ENCODE assay signal across 2 cellular contexts in the genomic region with DNA sequence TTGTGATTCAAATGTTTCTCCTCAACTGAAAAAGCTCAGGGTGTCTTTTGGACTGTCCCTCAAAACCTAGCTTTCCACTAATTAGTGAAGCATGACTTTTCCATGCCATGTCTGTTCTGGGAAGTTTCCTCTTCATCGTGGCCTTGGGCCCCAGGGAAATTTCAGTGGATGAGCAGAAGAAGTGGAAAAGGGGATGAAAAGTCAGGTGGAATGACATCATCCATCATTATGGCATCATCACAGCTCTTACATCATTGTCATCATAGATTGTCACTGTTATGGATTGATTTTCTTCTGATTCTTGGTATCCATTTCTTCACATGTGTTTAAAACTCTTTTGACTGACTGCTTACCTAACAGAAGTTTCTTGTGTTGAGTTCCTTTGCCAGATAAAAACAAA.
TF ChIP-seq lines count a peak whose summit lies in the region.

No MANE protein-coding gene starts in this region.

TF ChIP-seq in HepG2, 621 proteins besides CTCF, POLR2A, EP300 and RAD21:
- TF ChIP-seq BCL6 (CRISPR knock-in tag; IDR thresholded peaks at IDR 0.05) (no peak), ZNF256 (CRISPR knock-in tag; conservative IDR thresholded peaks at IDR 0.05) (no peak), ZNF121 (CRISPR knock-in tag; IDR thresholded peaks at IDR 0.05) (no peak), IRX3 (CRISPR knock-in tag; IDR thresholded peaks at IDR 0.05; ENCODE audit: borderline replicate concordance, low read depth) (no peak), CREB1 (IDR thresholded peaks at IDR 0.05) (peak; percentile 69; the same call in 1 of the 2 replicates), CREB1 (CRISPR knock-in tag; IDR thresholded peaks at IDR 0.05) (no peak), ZBTB21 (CRISPR knock-in tag; IDR thresholded peaks at IDR 0.05) (0 out of 2 replicates have a peak, but pooled peaks have one; percentile 33), RCOR2 (CRISPR knock-in tag; IDR thresholded peaks at IDR 0.05) (no peak), ATF7 (IDR thresholded peaks at IDR 0.05) (peak; percentile 91), ATF7 (CRISPR knock-in tag; IDR thresholded peaks at IDR 0.05) (no peak)
- TF ChIP-seq, protein P1, sequence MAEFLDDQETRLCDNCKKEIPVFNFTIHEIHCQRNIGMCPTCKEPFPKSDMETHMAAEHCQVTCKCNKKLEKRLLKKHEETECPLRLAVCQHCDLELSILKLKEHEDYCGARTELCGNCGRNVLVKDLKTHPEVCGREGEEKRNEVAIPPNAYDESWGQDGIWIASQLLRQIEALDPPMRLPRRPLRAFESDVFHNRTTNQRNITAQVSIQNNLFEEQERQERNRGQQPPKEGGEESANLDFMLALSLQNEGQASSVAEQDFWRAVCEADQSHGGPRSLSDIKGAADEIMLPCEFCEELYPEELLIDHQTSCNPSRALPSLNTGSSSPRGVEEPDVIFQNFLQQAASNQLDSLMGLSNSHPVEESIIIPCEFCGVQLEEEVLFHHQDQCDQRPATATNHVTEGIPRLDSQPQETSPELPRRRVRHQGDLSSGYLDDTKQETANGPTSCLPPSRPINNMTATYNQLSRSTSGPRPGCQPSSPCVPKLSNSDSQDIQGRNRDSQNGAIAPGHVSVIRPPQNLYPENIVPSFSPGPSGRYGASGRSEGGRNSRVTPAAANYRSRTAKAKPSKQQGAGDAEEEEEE (CRISPR knock-in tag; IDR thresholded peaks at IDR 0.05; ENCODE audit: borderline replicate concordance), result no peak
- TF ChIP-seq, protein P2, sequence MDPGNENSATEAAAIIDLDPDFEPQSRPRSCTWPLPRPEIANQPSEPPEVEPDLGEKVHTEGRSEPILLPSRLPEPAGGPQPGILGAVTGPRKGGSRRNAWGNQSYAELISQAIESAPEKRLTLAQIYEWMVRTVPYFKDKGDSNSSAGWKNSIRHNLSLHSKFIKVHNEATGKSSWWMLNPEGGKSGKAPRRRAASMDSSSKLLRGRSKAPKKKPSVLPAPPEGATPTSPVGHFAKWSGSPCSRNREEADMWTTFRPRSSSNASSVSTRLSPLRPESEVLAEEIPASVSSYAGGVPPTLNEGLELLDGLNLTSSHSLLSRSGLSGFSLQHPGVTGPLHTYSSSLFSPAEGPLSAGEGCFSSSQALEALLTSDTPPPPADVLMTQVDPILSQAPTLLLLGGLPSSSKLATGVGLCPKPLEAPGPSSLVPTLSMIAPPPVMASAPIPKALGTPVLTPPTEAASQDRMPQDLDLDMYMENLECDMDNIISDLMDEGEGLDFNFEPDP (CRISPR knock-in tag; conservative IDR thresholded peaks at IDR 0.05), result no peak
- TF ChIP-seq, protein P3, sequence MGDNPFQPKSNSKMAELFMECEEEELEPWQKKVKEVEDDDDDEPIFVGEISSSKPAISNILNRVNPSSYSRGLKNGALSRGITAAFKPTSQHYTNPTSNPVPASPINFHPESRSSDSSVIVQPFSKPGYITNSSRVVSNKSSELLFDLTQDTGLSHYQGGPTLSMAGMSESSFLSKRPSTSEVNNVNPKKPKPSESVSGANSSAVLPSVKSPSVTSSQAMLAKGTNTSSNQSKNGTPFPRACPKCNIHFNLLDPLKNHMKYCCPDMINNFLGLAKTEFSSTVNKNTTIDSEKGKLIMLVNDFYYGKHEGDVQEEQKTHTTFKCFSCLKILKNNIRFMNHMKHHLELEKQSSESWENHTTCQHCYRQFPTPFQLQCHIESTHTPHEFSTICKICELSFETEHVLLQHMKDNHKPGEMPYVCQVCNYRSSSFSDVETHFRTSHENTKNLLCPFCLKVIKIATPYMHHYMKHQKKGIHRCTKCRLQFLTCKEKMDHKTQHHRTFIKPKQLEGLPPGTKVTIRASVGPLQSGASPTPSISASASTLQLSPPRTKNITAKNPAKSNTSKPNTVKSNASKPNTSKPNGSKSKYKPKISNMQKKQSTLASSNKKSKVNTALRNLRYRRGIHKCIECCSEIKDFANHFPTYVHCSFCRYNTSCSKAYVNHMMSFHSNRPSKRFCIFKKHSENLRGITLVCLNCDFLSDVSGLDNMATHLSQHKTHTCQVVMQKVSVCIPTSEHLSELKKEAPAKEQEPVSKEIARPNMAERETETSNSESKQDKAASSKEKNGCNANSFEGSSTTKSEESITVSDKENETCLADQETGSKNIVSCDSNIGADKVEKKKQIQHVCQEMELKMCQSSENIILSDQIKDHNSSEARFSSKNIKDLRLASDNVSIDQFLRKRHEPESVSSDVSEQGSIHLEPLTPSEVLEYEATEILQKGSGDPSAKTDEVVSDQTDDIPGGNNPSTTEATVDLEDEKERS (CRISPR knock-in tag; IDR thresholded peaks at IDR 0.05), result no peak

TF ChIP-seq in K562, 482 proteins besides CTCF, POLR2A, EP300 and RAD21:
- TF ChIP-seq, protein P4, sequence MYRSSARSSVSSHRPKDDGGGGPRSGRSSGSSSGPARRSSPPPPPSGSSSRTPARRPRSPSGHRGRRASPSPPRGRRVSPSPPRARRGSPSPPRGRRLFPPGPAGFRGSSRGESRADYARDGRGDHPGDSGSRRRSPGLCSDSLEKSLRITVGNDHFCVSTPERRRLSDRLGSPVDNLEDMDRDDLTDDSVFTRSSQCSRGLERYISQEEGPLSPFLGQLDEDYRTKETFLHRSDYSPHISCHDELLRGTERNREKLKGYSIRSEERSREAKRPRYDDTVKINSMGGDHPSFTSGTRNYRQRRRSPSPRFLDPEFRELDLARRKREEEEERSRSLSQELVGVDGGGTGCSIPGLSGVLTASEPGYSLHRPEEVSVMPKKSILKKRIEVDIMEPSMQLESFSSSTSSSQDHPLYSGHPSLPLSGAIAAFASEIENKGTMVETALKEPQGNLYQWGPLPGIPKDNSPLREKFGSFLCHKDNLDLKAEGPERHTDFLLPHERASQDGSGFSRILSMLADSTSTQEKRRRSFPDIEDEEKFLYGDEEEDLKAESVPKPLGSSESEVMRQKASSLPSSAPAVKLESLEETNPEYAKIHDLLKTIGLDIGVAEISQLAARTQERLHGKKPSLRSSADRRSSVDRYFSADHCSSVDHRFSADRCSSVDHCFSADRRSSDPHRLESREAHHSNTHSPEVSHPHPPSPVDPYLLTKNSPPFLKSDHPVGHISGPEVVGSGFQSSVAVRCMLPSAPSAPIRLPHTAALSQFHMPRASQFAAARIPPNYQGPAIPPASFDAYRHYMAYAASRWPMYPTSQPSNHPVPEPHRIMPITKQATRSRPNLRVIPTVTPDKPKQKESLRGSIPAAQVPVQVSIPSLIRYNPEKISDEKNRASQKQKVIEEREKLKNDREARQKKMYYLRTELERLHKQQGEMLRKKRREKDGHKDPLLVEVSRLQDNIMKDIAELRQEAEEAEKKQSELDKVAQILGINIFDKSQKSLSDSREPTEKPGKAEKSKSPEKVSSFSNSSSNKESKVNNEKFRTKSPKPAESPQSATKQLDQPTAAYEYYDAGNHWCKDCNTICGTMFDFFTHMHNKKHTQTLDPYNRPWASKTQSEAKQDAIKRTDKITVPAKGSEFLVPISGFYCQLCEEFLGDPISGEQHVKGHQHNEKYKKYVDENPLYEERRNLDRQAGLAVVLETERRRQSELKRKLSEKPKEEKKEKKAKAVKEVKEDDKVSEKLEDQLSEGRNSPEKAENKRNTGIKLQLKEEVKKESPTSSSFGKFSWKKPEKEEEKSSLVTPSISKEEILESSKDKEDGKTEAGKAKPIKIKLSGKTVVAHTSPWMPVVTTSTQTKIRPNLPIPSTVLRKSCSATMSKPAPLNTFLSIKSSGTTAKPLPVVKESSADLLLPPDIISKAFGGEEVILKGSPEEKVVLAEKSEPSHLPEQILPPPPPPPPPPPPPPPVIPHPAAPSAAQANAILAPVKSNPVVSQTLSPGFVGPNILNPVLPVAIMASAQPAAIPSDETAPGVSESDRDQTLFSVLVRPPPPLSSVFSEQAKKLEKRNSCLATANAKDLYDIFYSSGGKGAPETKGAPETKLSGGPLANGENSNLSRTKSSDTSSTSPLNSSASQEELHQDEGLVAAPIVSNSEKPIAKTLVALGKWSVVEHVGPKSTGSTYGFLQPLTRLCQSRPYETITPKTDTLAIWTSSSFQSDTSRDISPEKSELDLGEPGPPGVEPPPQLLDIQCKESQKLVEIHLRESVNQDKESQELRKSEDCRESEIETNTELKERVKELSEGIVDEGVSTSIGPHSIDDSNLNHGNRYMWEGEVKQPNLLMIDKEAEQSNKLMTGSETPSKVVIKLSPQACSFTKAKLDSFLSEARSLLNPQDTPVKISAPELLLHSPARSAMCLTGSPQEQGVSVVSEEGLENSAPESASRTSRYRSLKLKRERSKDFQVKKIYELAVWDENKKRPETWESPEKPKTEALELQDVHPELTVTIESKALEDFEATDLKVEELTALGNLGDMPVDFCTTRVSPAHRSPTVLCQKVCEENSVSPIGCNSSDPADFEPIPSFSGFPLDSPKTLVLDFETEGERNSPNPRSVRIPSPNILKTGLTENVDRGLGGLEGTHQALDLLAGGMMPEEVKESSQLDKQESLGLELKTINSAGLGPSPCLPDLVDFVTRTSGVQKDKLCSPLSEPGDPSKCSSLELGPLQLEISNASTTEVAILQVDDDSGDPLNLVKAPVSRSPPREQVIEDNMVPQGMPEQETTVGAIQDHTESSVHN (IDR thresholded peaks at IDR 0.05; ENCODE audit: borderline replicate concordance in 1 of 2, low read depth in 1 of 2), result no peak
- TF ChIP-seq CREM (IDR thresholded peaks at IDR 0.05; ENCODE audit: low read depth) (peak; percentile 34; the same call in 1 of the 2 replicates), SPI1 (IDR thresholded peaks at IDR 0.05; ENCODE audit: borderline replicate concordance, low read depth, low read length) (no peak), CEBPG (CRISPR knock-in tag; IDR thresholded peaks at IDR 0.05) (0 out of 2 replicates have a peak, but pooled peaks have one; percentile 9), CEBPG (tag; conservative IDR thresholded peaks at IDR 0.05 in 1 of 2, IDR thresholded peaks at IDR 0.05 in 1 of 2) (0 out of 4 replicates have a peak, but pooled peaks of 1 of the 2 experiments have one; percentile 25), ATF7 (IDR thresholded peaks at IDR 0.05) (peak; percentile 21; the same call in 1 of the 2 replicates), ZKSCAN8 (CRISPR knock-in tag; IDR thresholded peaks at IDR 0.05) (no peak), CREB1 (IDR thresholded peaks at IDR 0.05) (peak; percentile 50; the same call in 1 of the 2 replicates), CREB1 (CRISPR knock-in tag; IDR thresholded peaks at IDR 0.05) (no peak), ZNF23 (CRISPR knock-in tag; IDR thresholded peaks at IDR 0.05) (no peak), BRD9 (IDR thresholded peaks at IDR 0.05; ENCODE audit: low read depth, partially characterized antibody) (no peak), PURB (CRISPR knock-in tag; IDR thresholded peaks at IDR 0.05; ENCODE audit: low read depth) (no peak), ZNF696 (CRISPR knock-in tag; conservative IDR thresholded peaks at IDR 0.05) (no peak), ZBED1 (IDR thresholded peaks at IDR 0.05) (no peak), ZBTB17 (CRISPR knock-in tag; IDR thresholded peaks at IDR 0.05) (no peak)
- TF ChIP-seq, protein P5, sequence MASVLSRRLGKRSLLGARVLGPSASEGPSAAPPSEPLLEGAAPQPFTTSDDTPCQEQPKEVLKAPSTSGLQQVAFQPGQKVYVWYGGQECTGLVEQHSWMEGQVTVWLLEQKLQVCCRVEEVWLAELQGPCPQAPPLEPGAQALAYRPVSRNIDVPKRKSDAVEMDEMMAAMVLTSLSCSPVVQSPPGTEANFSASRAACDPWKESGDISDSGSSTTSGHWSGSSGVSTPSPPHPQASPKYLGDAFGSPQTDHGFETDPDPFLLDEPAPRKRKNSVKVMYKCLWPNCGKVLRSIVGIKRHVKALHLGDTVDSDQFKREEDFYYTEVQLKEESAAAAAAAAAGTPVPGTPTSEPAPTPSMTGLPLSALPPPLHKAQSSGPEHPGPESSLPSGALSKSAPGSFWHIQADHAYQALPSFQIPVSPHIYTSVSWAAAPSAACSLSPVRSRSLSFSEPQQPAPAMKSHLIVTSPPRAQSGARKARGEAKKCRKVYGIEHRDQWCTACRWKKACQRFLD (CRISPR knock-in tag; IDR thresholded peaks at IDR 0.05), result no peak
- TF ChIP-seq, protein P6, sequence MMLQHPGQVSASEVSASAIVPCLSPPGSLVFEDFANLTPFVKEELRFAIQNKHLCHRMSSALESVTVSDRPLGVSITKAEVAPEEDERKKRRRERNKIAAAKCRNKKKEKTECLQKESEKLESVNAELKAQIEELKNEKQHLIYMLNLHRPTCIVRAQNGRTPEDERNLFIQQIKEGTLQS (IDR thresholded peaks at IDR 0.05), result peak; percentile 76
- TF ChIP-seq, protein P6 (CRISPR knock-in tag; conservative IDR thresholded peaks at IDR 0.05), result no peak
